Comparison of ENCODE assay signal across 10 cellular contexts in the genomic region with DNA sequence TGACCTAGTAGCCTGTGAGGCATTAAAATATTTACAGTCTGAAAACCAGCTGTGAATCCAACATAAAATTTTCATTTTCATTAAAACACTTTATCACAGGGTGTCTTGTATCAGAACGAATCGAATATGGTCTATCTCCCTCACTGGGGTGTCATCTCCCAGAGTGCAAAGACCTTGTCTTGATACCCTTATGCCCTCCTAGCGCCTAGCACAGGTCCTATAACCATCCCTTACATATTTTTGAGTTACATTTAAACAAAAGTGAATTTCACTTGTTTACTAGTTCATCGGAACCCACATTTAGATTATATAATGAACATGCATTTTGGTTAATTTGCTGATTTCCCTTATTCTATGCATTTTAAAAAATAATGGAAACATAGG. TPM values are rescaled to one million over a fixed set of nuclear protein-coding genes. Genes with fewer than 3 reads are reported as not detected.
DNase-seq lines count a peak whose midpoint lies in the region; ATAC-seq and TF ChIP-seq lines count a peak whose summit lies in the region.
"Had no signal": no experiment of that assay in that cellular context is flagged by ENCODE, and none has a peak within 500 bp of the region (broad histone marks: within the 10 kb centered on the region; RNA-seq: fewer than 3 reads in every experiment).

No MANE protein-coding gene starts in this region.

- intact Hi-C loops in heart left ventricle (cut with DNase I) (loop anchor here in 2 of 10 donors (5.0 to 10.0 kb wide), 3 partner anchors 112 to 1232 kb away; no protein-coding TSS in a partner anchor), cardiac septum (cut with DNase I) (loop anchor here (5.0 kb wide), 2 partner anchors 114 to 314 kb away; a partner anchor contains a TSS), dorsolateral prefrontal cortex (cut with DNase I) (loop anchor here (1.0 to 10.0 kb wide), 5 partner anchors 44 to 314 kb away; a partner anchor contains a TSS)

- TF ChIP-seq POLR2A in heart left ventricle (IDR thresholded peaks at IDR 0.05) (no peak), suprapubic skin (IDR thresholded peaks at IDR 0.05) (no peak)

- H3K27me3 ChIP-seq in heart left ventricle, result peaks cover 0 to 14% (median 0%) of the 10 kb centered on the region in 9 donors
- peaks cover 0 to 31% (median 0%) of the 10 kb centered on the region in 45 donors for H3K27me3 ChIP-seq in dorsolateral prefrontal cortex
- no peaks in the 10 kb centered on the region for H3K27me3 ChIP-seq in suprapubic skin
- H3K27me3 ChIP-seq: sigmoid colon had no signal

- 29 to 42% (median 35%) methylated on average over 4 of the region's 4 CpGs for WGBS in heart left ventricle, 4 donors
- WGBS in suprapubic skin, result 41% methylated on average over 4 of the region's 4 CpGs

- no peaks in the 10 kb centered on the region for H3K9me3 ChIP-seq in heart left ventricle
- H3K9me3 ChIP-seq in suprapubic skin, result no peaks in the 10 kb centered on the region
- H3K9me3 ChIP-seq: sigmoid colon had no signal

- TF ChIP-seq CTCF in heart left ventricle (IDR thresholded peaks at IDR 0.05) (no peak), dorsolateral prefrontal cortex (IDR thresholded peaks at IDR 0.05 in 54 of 56, conservative IDR thresholded peaks at IDR 0.05 in 2 of 56; ENCODE audit: low read depth in 1 of 56, partially characterized antibody in 56 of 56) (no peak), suprapubic skin (IDR thresholded peaks at IDR 0.05) (no peak)

- H3K27ac ChIP-seq in heart left ventricle, result peak overlapping the region in 5 of 12 donors; percentile 24 to 55 (median 42)
- peak overlapping the region in 58 of 59 donors; percentile 69 to 98 (median 91) for H3K27ac ChIP-seq in dorsolateral prefrontal cortex
- H3K27ac ChIP-seq in suprapubic skin, result no peak overlapping the region

- no peak for TF ChIP-seq EP300 in suprapubic skin (IDR thresholded peaks at IDR 0.05)

- H3K4me3 ChIP-seq in heart left ventricle (peak overlapping the region in 8 of 12 donors; percentile 38 to 57 (median 46)), dorsolateral prefrontal cortex (peak overlapping the region in 52 of 59 donors; percentile 0 to 72 (median 51)), suprapubic skin (peak overlapping the region; percentile 43)
- peak overlapping the region; percentile 49 for H3K4me3 ChIP-seq in Jurkat, Clone E6-1 (ENCODE audit: low read length)

- DNase-seq in heart left ventricle, result no peak
- no peak for DNase-seq in cardiac septum (ENCODE audit: low spot score)
- no peak for DNase-seq in Jurkat, Clone E6-1 (ENCODE audit: low read depth, low spot score)
- DNase-seq in dorsolateral prefrontal cortex, result no peak
- no peak for DNase-seq in suprapubic skin (ENCODE audit: low spot score in 2 of 2)
- no peak for DNase-seq in EL
- DNase-seq in NCI-H2196 (lab: John Stamatoyannopoulos, UW; ENCODE audit: unreplicated experiment), result no peak
- no peak for DNase-seq in activated CD4-positive, alpha-beta T cell treated with anti-CD3 and anti-CD28 coated beads, Interleukin-2, amount 50 U/mL, for 4 hours

- H3K4me1 ChIP-seq in heart left ventricle, result peaks cover 0 to 15% (median 4%) of the 10 kb centered on the region in 12 donors
- no peaks in the 10 kb centered on the region for H3K4me1 ChIP-seq in suprapubic skin

- H3K36me3 ChIP-seq in heart left ventricle (no peaks in the 10 kb centered on the region), suprapubic skin (no peaks in the 10 kb centered on the region)
- H3K36me3 ChIP-seq: sigmoid colon had no signal

- ATAC-seq in heart left ventricle, result peak in 1 of 4 donors; percentile 14

RNA-seq across cellular contexts. Expression of a gene that starts 14.0 kb away (rescaled TPM):
- 10 to 100 TPM in 8 of 9 donors, 1 to 10 TPM in 1; 9.8 to 42.0 (median 18.6) TPM for total RNA-seq in heart left ventricle
- 10 to 100 TPM; 14.2 to 14.8 TPM for polyA plus RNA-seq in heart left ventricle
- 14.0 TPM for total RNA-seq in cardiac septum
- polyA plus RNA-seq in Jurkat, Clone E6-1 (2012; ENCODE audit: insufficient read depth, insufficient read length), result not detected
- total RNA-seq in dorsolateral prefrontal cortex, result 10 to 100 TPM in 53 of 120 experiments, 1 to 10 TPM in 67; 3.5 to 24.3 (median 9.7) TPM
- 10 to 100 TPM in 2 of 4 donors, 1 to 10 TPM in 2; 3.2 to 14.7 (median 8.7) TPM for total RNA-seq in suprapubic skin
- total RNA-seq: IMR-90 had no signal
- polyA plus RNA-seq: IMR-90 had no signal
